ENCODE assay signal across 19 cellular contexts in the genomic region with DNA sequence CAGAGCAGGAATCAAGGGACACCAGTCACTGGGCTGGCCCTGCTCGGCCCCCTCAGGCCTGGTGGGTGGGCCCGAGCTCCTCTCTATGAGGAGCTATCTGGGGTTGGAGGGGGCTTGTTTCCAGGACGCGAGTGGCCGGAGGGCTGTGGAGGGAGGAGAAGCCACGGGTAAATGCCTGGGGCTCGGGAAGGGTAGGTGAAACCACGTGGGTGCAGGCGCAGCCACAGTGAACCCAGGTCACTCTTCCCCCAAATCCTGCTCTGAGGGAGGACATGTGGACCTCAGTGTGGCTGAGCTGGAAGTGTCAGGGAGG. TPM values are rescaled to one million over a fixed set of nuclear protein-coding genes. Genes with fewer than 3 reads are reported as not detected.
A peak's percentile ranks its signal among the peaks of the same experiment; 100 is the strongest.
DNase-seq lines count a peak whose midpoint lies in the region; ATAC-seq and TF ChIP-seq lines count a peak whose summit lies in the region.
"Had no signal": no experiment of that assay in that cellular context is flagged by ENCODE, and none has a peak within 500 bp of the region (broad histone marks: within the 10 kb centered on the region; RNA-seq: fewer than 3 reads in every experiment).

No MANE protein-coding gene starts in this region.

- TF ChIP-seq CTCF in H9 (conservative IDR thresholded peaks at IDR 0.05), result no peak
- TF ChIP-seq CTCF in endodermal cell (conservative IDR thresholded peaks at IDR 0.05), result no peak
- no peak for TF ChIP-seq CTCF in upper lobe of right lung (IDR thresholded peaks at IDR 0.05)
- no peak for TF ChIP-seq CTCF in GM13976 (IDR thresholded peaks at IDR 0.05; ENCODE audit: borderline replicate concordance, control extremely low read depth, extremely low read depth, insufficient read depth, missing control alignments)
- no peak for TF ChIP-seq CTCF in A673 (conservative IDR thresholded peaks at IDR 0.05; ENCODE audit: low read depth, low read length)

- no peak overlapping the region; a peak in 1 of 7 replicates for H3K27ac Mint-ChIP-seq in H9
- no peak overlapping the region for H3K27ac Mint-ChIP-seq in endodermal cell
- H3K27ac Mint-ChIP-seq: CD4-positive, alpha-beta T cell had no signal

- H3K27me3 Mint-ChIP-seq in H9 (ENCODE audit: low read depth) (peaks cover 1% of the 10 kb centered on the region; the same call in 1 of the 2 replicates), endodermal cell (ENCODE audit: insufficient read depth) (no peaks in the 10 kb centered on the region)

- H4K5ac ChIP-seq in H9 (ENCODE audit: insufficient read length, low read depth, low read length), result no peak overlapping the region

- no peak overlapping the region for H2BK12ac ChIP-seq in H9 (ENCODE audit: insufficient read length, low read depth, low read length)
- H2BK12ac ChIP-seq in neuronal stem cell (ENCODE audit: low read length), result no peak overlapping the region

- DNase-seq in H9 (peak; percentile 20), endodermal cell (peak; percentile 32), neuronal stem cell (ENCODE audit: low spot score) (no peak), upper lobe of right lung (peak; percentile 55), GM13976 (ENCODE audit: low spot score) (no peak), A673 (ENCODE audit: low spot score) (no peak)
- no peak for DNase-seq in stimulated activated CD4-positive, alpha-beta T cell treated with anti-CD3 and anti-CD28 coated beads, Interleukin-15, amount 100 ng/mL, for 24 hours
- DNase-seq: ACHN; CD4-positive, alpha-beta T cell; DMS153; DMS79 treated with DMSO at 0.1 percent for 48 hours; GF-D8; HCEC 1CT had no signal

- no TSS peak for BruUV-seq in A673 (replicated peaks; lab: Mats Ljungman, UMichigan)

- H3K4me3 Mint-ChIP-seq in H9 (no peak overlapping the region), endodermal cell (no peak overlapping the region)
- H3K4me3 Mint-ChIP-seq: CD4-positive, alpha-beta T cell had no signal

- H3K18ac ChIP-seq in H9 (ENCODE audit: insufficient read length, low read depth, low read length) (no peak overlapping the region), neuronal stem cell (ENCODE audit: low read length) (no peak overlapping the region)

- H3K14ac ChIP-seq in H9 (ENCODE audit: insufficient read depth, low read length) (no peak overlapping the region), neuronal stem cell (ENCODE audit: low read length) (peak overlapping the region; percentile 49)

- H3K4me1 ChIP-seq in H9 (ENCODE audit: insufficient read depth, low read length) (no peaks in the 10 kb centered on the region), endodermal cell (ENCODE audit: control insufficient read depth, insufficient read depth, low read length) (peaks cover 3% of the 10 kb centered on the region), neuronal stem cell (ENCODE audit: control insufficient read depth in 2 of 2, insufficient read depth in 1 of 2, low read depth in 1 of 2, low read length in 2 of 2) (peaks cover 0 to 6% of the 10 kb centered on the region in 2 donors), upper lobe of right lung (no peaks in the 10 kb centered on the region), A673 (ENCODE audit: insufficient read depth, low read length, poor library complexity, severe bottlenecking) (no peaks in the 10 kb centered on the region)
- H3K4me1 ChIP-seq: Caco-2 had no signal

- no peak overlapping the region for H3K4ac ChIP-seq in H9 (ENCODE audit: low read depth, low read length)
- H3K4ac ChIP-seq in neuronal stem cell (ENCODE audit: low read length), result no peak overlapping the region

- no CpG with 5 or more reads among the region's 9 CpGs for WGBS in H9 (ENCODE audit: extremely low coverage, insufficient read length, low lambda C conversion rate)
- WGBS in endodermal cell (ENCODE audit: insufficient coverage in 1 of 2, insufficient read length in 1 of 2), 2 experiments, result 88% methylated on average over 9 of the region's 9 CpGs; no CpG with 5 or more reads in 1 of the 2 experiments
- no CpG with 5 or more reads among the region's 9 CpGs for WGBS in neuronal stem cell (ENCODE audit: extremely low coverage in 2 of 2, insufficient read length in 2 of 2, insufficient replicate concordance in 1 of 2), 2 donors

- H4K8ac ChIP-seq in H9 (replicated peaks; ENCODE audit: insufficient read length, low read depth, low read length) (no peak overlapping the region), neuronal stem cell (ENCODE audit: low read depth, low read length) (no peak overlapping the region)

- no peak overlapping the region for H2BK5ac ChIP-seq in H9 (ENCODE audit: insufficient read length, low read length)
- H2BK5ac ChIP-seq in neuronal stem cell (ENCODE audit: low read length), result no peak overlapping the region

- POLR2A ChIA-PET in A673 (lab: Charles Lee; ENCODE audit: low non-redundant PET), result no interaction called here

- H2BK120ac ChIP-seq in H9 (ENCODE audit: low read depth, low read length, poor library complexity, severe bottlenecking) (no peak overlapping the region), neuronal stem cell (ENCODE audit: low read depth, low read length) (no peak overlapping the region)

- H3K56ac ChIP-seq in H9 (ENCODE audit: insufficient read length, low read depth, low read length), result no peak overlapping the region

- H4K91ac ChIP-seq in H9 (ENCODE audit: insufficient read length, low read depth, low read length) (no peak overlapping the region), neuronal stem cell (ENCODE audit: low read depth, low read length, poor library complexity) (no peak overlapping the region)

- H3K9me3 ChIP-seq in H9 (ENCODE audit: control insufficient read depth, low read depth, low read length), result no peaks in the 10 kb centered on the region
- no peaks in the 10 kb centered on the region for H3K9me3 ChIP-seq in endodermal cell (ENCODE audit: control insufficient read depth, low read length)
- no peaks in the 10 kb centered on the region for H3K9me3 ChIP-seq in neuronal stem cell (replicated peaks in 1 of 2; ENCODE audit: control insufficient read depth in 2 of 2, insufficient read depth in 1 of 2, low read depth in 1 of 2, low read length in 2 of 2)
- H3K9me3 ChIP-seq in upper lobe of right lung, result no peaks in the 10 kb centered on the region
- H3K9me3 ChIP-seq in A673 (ENCODE audit: low read depth, low read length, poor library complexity, severe bottlenecking), result no peaks in the 10 kb centered on the region
- H3K9me3 ChIP-seq: Caco-2 had no signal

- CTCF ChIA-PET in A673 (lab: Charles Lee), result interaction anchor here (0.6 kb wide), 1 partner anchor 367 kb away, joined by 5 read pairs; no protein-coding TSS in a partner anchor

- H3K27ac ChIP-seq in H9 (ENCODE audit: insufficient read length, low read depth, low read length) (no peak overlapping the region), endodermal cell (ENCODE audit: low read depth, low read length) (no peak overlapping the region), neuronal stem cell (replicated peaks; ENCODE audit: low read length) (no peak overlapping the region), upper lobe of right lung (no peak overlapping the region), A673 (ENCODE audit: low read depth, low read length, poor library complexity, severe bottlenecking) (no peak overlapping the region)
- H3K27ac ChIP-seq: C4-2B had no signal

- no peaks in the 10 kb centered on the region for H3K27me3 ChIP-seq in H9 (ENCODE audit: insufficient read depth, low read length)
- H3K27me3 ChIP-seq in endodermal cell (ENCODE audit: control insufficient read depth, insufficient read depth, low read length, poor library complexity, severe bottlenecking), result peaks cover 4% of the 10 kb centered on the region
- peaks cover 0 to 22% (median 0%) of the 10 kb centered on the region in 3 experiments for H3K27me3 ChIP-seq in neuronal stem cell (ENCODE audit: control insufficient read depth in 3 of 3, insufficient read depth in 3 of 3, low read depth in 1 of 3, low read length in 3 of 3)
- H3K27me3 ChIP-seq in upper lobe of right lung, result peaks cover 7% of the 10 kb centered on the region
- H3K27me3 ChIP-seq in A673 (replicated peaks; ENCODE audit: insufficient read depth, low read depth, low read length, poor library complexity), result peaks cover 26% of the 10 kb centered on the region

- H4K20me1 ChIP-seq in H9 (ENCODE audit: control insufficient read depth, insufficient read depth, insufficient read length), result no peaks in the 10 kb centered on the region

- H3K23me2 ChIP-seq in H9 (ENCODE audit: insufficient read length, low read depth, low read length, poor library complexity, severe bottlenecking), result no peaks in the 10 kb centered on the region

- H3K4me1 Mint-ChIP-seq in H9 (peaks cover 7 to 13% of the 10 kb centered on the region in 2 experiments), endodermal cell (peaks cover 1% of the 10 kb centered on the region)

- no peak overlapping the region for H3T11ph ChIP-seq in H9 (ENCODE audit: low read length)

- H2AK5ac ChIP-seq in H9 (ENCODE audit: insufficient read length, low read length) (no peak overlapping the region), neuronal stem cell (ENCODE audit: low read depth, low read length) (peak overlapping the region; percentile 66)

- no peaks in the 10 kb centered on the region for H3K79me2 ChIP-seq in H9 (ENCODE audit: insufficient read depth, low read length)

- H3K4me3 ChIP-seq in endodermal cell (ENCODE audit: low read length) (no peak overlapping the region), neuronal stem cell (ENCODE audit: low read length in 2 of 2) (no peak overlapping the region), upper lobe of right lung (no peak overlapping the region), A673 (ENCODE audit: low read depth, low read length, poor library complexity, severe bottlenecking) (no peak overlapping the region)

- H3K9me3 Mint-ChIP-seq in H9, result no peaks in the 10 kb centered on the region
- H3K9me3 Mint-ChIP-seq in endodermal cell, result no peaks in the 10 kb centered on the region
- H3K9me3 Mint-ChIP-seq: CD4-positive, alpha-beta T cell had no signal

- no peak overlapping the region for H2AFZ ChIP-seq in H9 (ENCODE audit: low read length)
- H2AFZ ChIP-seq in neuronal stem cell (ENCODE audit: low read length), result no peak overlapping the region

- in situ Hi-C loops in GM13976 (cut with MboI; ENCODE audit: low sequenced_read_pairs, unreplicated experiment), result no loop called here

- no peak overlapping the region for H2BK20ac ChIP-seq in H9 (ENCODE audit: low read depth, low read length, poor library complexity, severe bottlenecking)

- H3K36me3 Mint-ChIP-seq in H9 (ENCODE audit: insufficient read depth in 1 of 3, low read depth in 3 of 3) (peaks cover 2 to 6% (median 3%) of the 10 kb centered on the region in 3 experiments; a peak in 4 of 7 replicates), endodermal cell (ENCODE audit: low read depth) (no peaks in the 10 kb centered on the region)

- intact Hi-C loops in upper lobe of right lung (cut with DNase I), result no loop called here
- intact Hi-C loops in A673 (cut with micrococcal nuclease; ENCODE audit: unreplicated experiment), result loop anchor here (5.0 kb wide), 1 partner anchor 67 kb away; no protein-coding TSS in a partner anchor

- H2BK15ac ChIP-seq in H9 (ENCODE audit: low read depth, low read length), result no peak overlapping the region
- no peak overlapping the region for H2BK15ac ChIP-seq in neuronal stem cell (ENCODE audit: low read length)

- H3K23ac ChIP-seq in H9 (ENCODE audit: insufficient read length, low read depth, low read length), result no peak overlapping the region
- no peak overlapping the region for H3K23ac ChIP-seq in neuronal stem cell (ENCODE audit: low read depth, low read length, poor library complexity)

- H3K4me2 ChIP-seq in H9 (ENCODE audit: insufficient read depth, insufficient read length, low read length) (no peak overlapping the region), neuronal stem cell (ENCODE audit: insufficient read depth, low read length, poor library complexity, severe bottlenecking) (no peak overlapping the region)

- H3K79me1 ChIP-seq in H9 (ENCODE audit: insufficient read depth, low read depth, low read length, poor library complexity, severe bottlenecking), result no peaks in the 10 kb centered on the region
- H3K79me1 ChIP-seq in neuronal stem cell (ENCODE audit: low read depth, low read length), result peaks cover 5% of the 10 kb centered on the region

- ATAC-seq in upper lobe of right lung, result no peak

- H3K9ac ChIP-seq in H9 (ENCODE audit: extremely low read depth, insufficient read length, low read length), result no peak overlapping the region
- H3K9ac ChIP-seq in endodermal cell (ENCODE audit: extremely low read depth, low read length, poor library complexity, severe bottlenecking), result no peak overlapping the region
- H3K9ac ChIP-seq in neuronal stem cell (ENCODE audit: low read depth, low read length, poor library complexity), result no peak overlapping the region

- no peaks in the 10 kb centered on the region for H3K36me3 ChIP-seq in endodermal cell (ENCODE audit: control insufficient read depth, insufficient read depth, low read length)
- no peaks in the 10 kb centered on the region for H3K36me3 ChIP-seq in neuronal stem cell (replicated peaks in 1 of 2; ENCODE audit: control insufficient read depth in 2 of 2, insufficient read depth in 2 of 2, low read length in 2 of 2)
- H3K36me3 ChIP-seq in upper lobe of right lung, result no peaks in the 10 kb centered on the region
- no peaks in the 10 kb centered on the region for H3K36me3 ChIP-seq in A673 (ENCODE audit: insufficient read depth, low read length, poor library complexity, severe bottlenecking)

RNA-seq across cellular contexts. Expression of gene PNPLA5, which starts 11.1 kb away (rescaled TPM):
- total RNA-seq in H9 (2021) (5.2 and 5.5 TPM in 2 replicates), endodermal cell (under 1 TPM; 0.68 to 0.73 TPM), upper lobe of right lung (not detected), A673 (2021) (not detected in 2 replicates)
- polyA plus RNA-seq in endodermal cell (2013, experiment 1 of 2), result 0.11 TPM
- polyA plus RNA-seq in endodermal cell (2013, experiment 2 of 2), result not detected
- not detected for polyA plus RNA-seq in neuronal stem cell (2013, experiment 1 of 2)
- polyA plus RNA-seq in neuronal stem cell (2013, experiment 2 of 2), result not detected
- total RNA-seq: A172; Caco-2; CD4-positive, alpha-beta T cell; H4; HT-29 had no signal
- polyA plus RNA-seq: BJ had no signal

RNA-seq across cellular contexts. Expression of gene SULT4A1, which starts 18.4 kb away (rescaled TPM):
- total RNA-seq in H9 (2021) (15.0 and 16.2 TPM in 2 replicates), endodermal cell (10 to 100 TPM; 11.4 to 12.7 TPM), upper lobe of right lung (not detected), A673 (2021) (0.15 and 0.33 TPM in 2 replicates)
- polyA plus RNA-seq in endodermal cell (2013, experiment 1 of 2), result 15.4 TPM
- polyA plus RNA-seq in endodermal cell (2013, experiment 2 of 2), result 13.5 TPM
- 7.1 TPM for polyA plus RNA-seq in neuronal stem cell (2013, experiment 1 of 2)
- polyA plus RNA-seq in neuronal stem cell (2013, experiment 2 of 2), result 7.0 TPM
- total RNA-seq: Caco-2; CD4-positive, alpha-beta T cell; HT-29 had no signal

RNA-seq across cellular contexts. Expression of gene PNPLA3, which starts 42.9 kb away (rescaled TPM):
- total RNA-seq in H9 (2021) (16.5 and 17.5 TPM in 2 replicates), endodermal cell (10 to 100 TPM; 48.1 to 52.6 TPM), upper lobe of right lung (3.7 TPM), A673 (2021) (11.8 and 15.6 TPM in 2 replicates)
- 30.0 TPM for polyA plus RNA-seq in endodermal cell (2013, experiment 1 of 2)
- 34.4 TPM for polyA plus RNA-seq in endodermal cell (2013, experiment 2 of 2)
- 11.0 TPM for polyA plus RNA-seq in neuronal stem cell (2013, experiment 1 of 2)
- polyA plus RNA-seq in neuronal stem cell (2013, experiment 2 of 2), result 11.6 TPM
- total RNA-seq: CD4-positive, alpha-beta T cell had no signal

Comparison
In these comparisons a context has a peak if more than half of its experiments do, and no peak if none do; other contexts are left out.
1. DNase-seq: peak in H9 (single experiment), endodermal cell (single experiment) and upper lobe of right lung (single experiment); none in neuronal stem cell (single experiment), GM13976 (single experiment), stimulated activated CD4-positive, alpha-beta T cell treated with anti-CD3 and anti-CD28 coated beads, Interleukin-15, amount 100 ng/mL, for 24 hours (single experiment) and A673 (single experiment).